Comparison of ENCODE assay signal across 8 cellular contexts in genomic region chr1:218350909-218351616, GRCh38. TPM values are rescaled to one million over a fixed set of nuclear protein-coding genes. Genes with fewer than 3 reads are reported as not detected.
DNase-seq lines count a peak whose midpoint lies in the region; ATAC-seq, FAIRE-seq and TF ChIP-seq lines count a peak whose summit lies in the region.

No MANE protein-coding gene starts in this region.

- peak overlapping the region; percentile 99 for H3K9ac ChIP-seq in astrocyte (ENCODE audit: low read length)

- H3K27me3 Mint-ChIP-seq in activated T-cell treated with anti-CD3 and anti-CD28 coated beads, Interleukin-2, amount 50 U/mL, for 72 hours (ENCODE audit: low read depth), result peaks cover 28% of the 10 kb centered on the region
- no peaks in the 10 kb centered on the region for H3K27me3 Mint-ChIP-seq in astrocyte (ENCODE audit: low read depth, unreplicated experiment)
- H3K27me3 Mint-ChIP-seq in naive thymus-derived CD4-positive, alpha-beta T cell, result peaks cover 14 to 34% (median 31%) of the 10 kb centered on the region in 5 donors

- ATAC-seq in activated T-cell treated with anti-CD3 and anti-CD28 coated beads, Interleukin-2, amount 50 U/mL, for 72 hours (replicated peaks in 1 of 2), result peak in 1 of 2 donors; percentile 14
- ATAC-seq in HG03442 (IDR thresholded peaks at IDR 0.05; ENCODE audit: unreplicated experiment) (peak; percentile 18), HG03196 (IDR thresholded peaks at IDR 0.05; ENCODE audit: unreplicated experiment) (no peak)
- peak; percentile 44 for ATAC-seq in naive thymus-derived CD4-positive, alpha-beta T cell

- no peaks in the 10 kb centered on the region for H3K27me3 ChIP-seq in astrocyte (ENCODE audit: insufficient read depth, low read length)
- no peaks in the 10 kb centered on the region for H3K27me3 ChIP-seq in naive thymus-derived CD4-positive, alpha-beta T cell (ENCODE audit: control insufficient read depth in 2 of 2, insufficient read depth in 2 of 2, low read length in 2 of 2)

- H3K79me2 ChIP-seq in astrocyte (ENCODE audit: insufficient read depth, low read length), result peaks cover 99% of the 10 kb centered on the region

- TF ChIP-seq CTCF in astrocyte (IDR thresholded peaks at IDR 0.05; ENCODE audit: insufficient read depth, low read depth, low read length), result no peak

- H3K9me3 Mint-ChIP-seq in activated T-cell treated with anti-CD3 and anti-CD28 coated beads, Interleukin-2, amount 50 U/mL, for 72 hours, result no peaks in the 10 kb centered on the region
- no peaks in the 10 kb centered on the region for H3K9me3 Mint-ChIP-seq in astrocyte (ENCODE audit: unreplicated experiment)
- no peaks in the 10 kb centered on the region for H3K9me3 Mint-ChIP-seq in naive thymus-derived CD4-positive, alpha-beta T cell

- peak overlapping the region; percentile 96 for H3K4me3 ChIP-seq in astrocyte (ENCODE audit: insufficient read depth, low read depth, low read length)
- H3K4me3 ChIP-seq in naive thymus-derived CD4-positive, alpha-beta T cell (ENCODE audit: low read length), result peak overlapping the region; percentile 32

- peaks cover 29% of the 10 kb centered on the region for H3K4me1 Mint-ChIP-seq in activated T-cell treated with anti-CD3 and anti-CD28 coated beads, Interleukin-2, amount 50 U/mL, for 72 hours (ENCODE audit: low read depth)
- H3K4me1 Mint-ChIP-seq in astrocyte (ENCODE audit: low read depth, unreplicated experiment), result peaks cover 26% of the 10 kb centered on the region
- H3K4me1 Mint-ChIP-seq in naive thymus-derived CD4-positive, alpha-beta T cell, result peaks cover 19 to 39% (median 35%) of the 10 kb centered on the region in 7 donors

- H3K36me3 ChIP-seq in astrocyte (ENCODE audit: insufficient read depth, low read length), result peaks cover 14% of the 10 kb centered on the region
- no peaks in the 10 kb centered on the region for H3K36me3 ChIP-seq in naive thymus-derived CD4-positive, alpha-beta T cell (ENCODE audit: control insufficient read depth in 2 of 3, insufficient read depth in 3 of 3, low read length in 3 of 3)

- no peak for DNase-seq in activated T-cell treated with anti-CD3 and anti-CD28 coated beads, Interleukin-2, amount 50 U/mL, for 72 hours
- DNase-seq in activated T-cell treated with anti-CD3 and anti-CD28 coated beads for 4 hours (no peak), astrocyte (ENCODE audit: low read depth) (peak; percentile 91), NCI-H524 treated with DMSO at 0.1 percent for 48 hours (lab: John Stamatoyannopoulos, UW) (no peak), NCI-H226 (no peak)
- no peak for DNase-seq in naive thymus-derived CD4-positive, alpha-beta T cell

- H3K27ac ChIP-seq in astrocyte (ENCODE audit: low read depth, low read length), result peak overlapping the region; percentile 91
- no peak overlapping the region for H3K27ac ChIP-seq in naive thymus-derived CD4-positive, alpha-beta T cell (ENCODE audit: low read depth, low read length)

- CTCF ChIA-PET in naive thymus-derived CD4-positive, alpha-beta T cell (lab: Charles Lee), result no interaction called here

- H3K9me3 ChIP-seq in astrocyte (ENCODE audit: insufficient read depth, low read depth, low read length), result no peaks in the 10 kb centered on the region
- H3K9me3 ChIP-seq in naive thymus-derived CD4-positive, alpha-beta T cell (ENCODE audit: control insufficient read depth in 2 of 3, low read length in 3 of 3), result no peaks in the 10 kb centered on the region

- H3K27ac Mint-ChIP-seq in activated T-cell treated with anti-CD3 and anti-CD28 coated beads, Interleukin-2, amount 50 U/mL, for 72 hours, result peak overlapping the region; percentile 70
- peak overlapping the region; percentile 95 for H3K27ac Mint-ChIP-seq in astrocyte (ENCODE audit: unreplicated experiment)
- H3K27ac Mint-ChIP-seq in naive thymus-derived CD4-positive, alpha-beta T cell, result peak overlapping the region in 4 of 9 donors; percentile 11 to 54 (median 18)

- no peak overlapping the region for H2AFZ ChIP-seq in astrocyte (ENCODE audit: low read depth, low read length)

- H3K36me3 Mint-ChIP-seq in activated T-cell treated with anti-CD3 and anti-CD28 coated beads, Interleukin-2, amount 50 U/mL, for 72 hours (ENCODE audit: insufficient read depth in 2 of 2), result peaks cover 2 to 6% of the 10 kb centered on the region in 2 donors
- H3K36me3 Mint-ChIP-seq in astrocyte (ENCODE audit: low read depth, unreplicated experiment), result peaks cover 30% of the 10 kb centered on the region
- no peaks in the 10 kb centered on the region for H3K36me3 Mint-ChIP-seq in naive thymus-derived CD4-positive, alpha-beta T cell

- POLR2A ChIA-PET in naive thymus-derived CD4-positive, alpha-beta T cell (lab: Charles Lee), result no interaction called here

- intact Hi-C loops in naive thymus-derived CD4-positive, alpha-beta T cell (cut with micrococcal nuclease), result loop anchor here in 1 of 2 donors (1.0 to 2.0 kb wide), 3 partner anchors 12 to 26 kb away; no protein-coding TSS in a partner anchor

- FAIRE-seq in astrocyte (lab: Jason Lieb, UNC), result no peak

- peaks cover 62% of the 10 kb centered on the region for H4K20me1 ChIP-seq in astrocyte (ENCODE audit: insufficient read depth, low read length)

- peak overlapping the region; percentile 77 to 89 for H3K4me3 Mint-ChIP-seq in activated T-cell treated with anti-CD3 and anti-CD28 coated beads, Interleukin-2, amount 50 U/mL, for 72 hours
- no peak overlapping the region for H3K4me3 Mint-ChIP-seq in astrocyte (ENCODE audit: unreplicated experiment)
- peak overlapping the region; percentile 21 to 86 (median 70) for H3K4me3 Mint-ChIP-seq in naive thymus-derived CD4-positive, alpha-beta T cell

- peak overlapping the region; percentile 94 for H3K4me2 ChIP-seq in astrocyte (ENCODE audit: low read length)

- H3K4me1 ChIP-seq in astrocyte (ENCODE audit: insufficient read depth, low read length), result peaks cover 26% of the 10 kb centered on the region
- peaks cover 0 to 12% of the 10 kb centered on the region in 2 donors for H3K4me1 ChIP-seq in naive thymus-derived CD4-positive, alpha-beta T cell (ENCODE audit: control insufficient read depth in 2 of 2, insufficient read depth in 2 of 2, low read length in 2 of 2)

RNA-seq across cellular contexts. Expression of gene TGFB2, which starts 5.9 kb away (rescaled TPM):
- total RNA-seq in activated T-cell treated with anti-CD3 and anti-CD28 coated beads, Interleukin-2, amount 50 U/mL, for 72 hours, result not detected
- 308 and 330 TPM in 2 replicates for total RNA-seq in astrocyte
- total RNA-seq in naive thymus-derived CD4-positive, alpha-beta T cell, result not detected
- polyA plus RNA-seq in naive thymus-derived CD4-positive, alpha-beta T cell, result not detected

Comparison
In these comparisons a context has a peak if more than half of its experiments do, and no peak if none do; other contexts are left out.
1. RNA of gene TGFB2, which starts 5.9 kb away (total RNA-seq): 308 to 330 TPM in astrocyte; not detected in naive thymus-derived CD4-positive, alpha-beta T cell and not detected in activated T-cell treated with anti-CD3 and anti-CD28 coated beads, Interleukin-2, amount 50 U/mL, for 72 hours; every median in the first group is over 100 times any median in the second.